In the genomic region with DNA sequence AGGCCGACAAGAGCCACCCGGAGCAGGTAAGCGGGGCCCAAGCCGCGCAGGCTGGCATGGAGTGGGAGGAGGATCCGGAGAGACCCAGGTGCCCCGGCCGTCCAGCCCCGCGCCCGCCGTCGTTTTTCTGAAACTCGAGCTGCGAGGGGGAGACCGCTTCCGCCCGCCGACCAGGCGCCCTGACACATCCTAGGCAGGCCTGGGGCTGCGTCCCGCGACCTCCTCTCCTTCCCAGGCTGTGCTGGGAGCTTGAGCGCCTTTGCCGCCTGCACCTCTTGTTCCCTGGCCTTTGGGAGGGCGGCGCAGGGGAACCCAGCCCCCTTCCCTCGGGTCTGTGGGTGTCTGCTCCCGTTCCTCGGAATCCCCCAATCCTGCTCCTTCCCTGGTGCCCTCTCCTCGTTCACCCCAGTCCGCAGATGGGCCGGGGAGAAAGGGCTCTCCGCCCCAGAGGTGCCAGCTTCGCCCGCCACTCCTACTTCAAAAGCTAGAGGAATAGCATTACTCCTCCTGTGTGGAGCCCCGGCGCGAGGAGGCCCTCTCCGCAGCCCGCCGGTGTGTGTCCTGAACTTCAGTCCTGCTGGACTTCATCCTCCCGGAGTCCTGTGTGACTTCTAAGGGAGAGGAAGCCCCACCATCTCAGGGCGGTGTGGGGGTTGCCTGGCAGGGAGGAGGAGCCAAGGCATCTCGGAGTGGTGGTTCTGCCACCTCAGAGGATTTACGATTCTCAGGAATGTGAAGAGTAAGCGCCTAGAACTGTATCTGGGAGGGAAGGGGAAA, we compare ENCODE assay signal across 8 cellular contexts. TPM values are rescaled to one million over a fixed set of nuclear protein-coding genes. Genes with fewer than 3 reads are reported as not detected.
DNase-seq lines count a peak whose midpoint lies in the region; ATAC-seq, FAIRE-seq and TF ChIP-seq lines count a peak whose summit lies in the region.

No MANE protein-coding gene starts in this region.

- peak overlapping the region; percentile 95 for H3K4me2 ChIP-seq in GM23338
- peak overlapping the region; percentile 87 for H3K4me2 ChIP-seq in OCI-LY3 (ENCODE audit: low read length)

- FAIRE-seq in kidney (lab: Jason Lieb, UNC) = no peak

- H3K9me3 ChIP-seq in OCI-LY3 (ENCODE audit: insufficient read depth, low read length) = no peaks in the 10 kb centered on the region
- H3K9me3 ChIP-seq in kidney (ENCODE audit: control insufficient read depth in 1 of 2, low read length in 2 of 2) = no peaks in the 10 kb centered on the region

- H3K36me3 Mint-ChIP-seq in CD14-positive monocyte (peaks cover 20 to 24% of the 10 kb centered on the region in 2 donors), GM23338 (ENCODE audit: low read depth) (peaks cover 16% of the 10 kb centered on the region)

- no peak overlapping the region for H3K27ac ChIP-seq in GM23338 (ENCODE audit: low read depth)
- H3K27ac ChIP-seq in OCI-LY3 (ENCODE audit: low read length) = no peak overlapping the region
- H3K27ac ChIP-seq in angular gyrus (ENCODE audit: low read depth, low read length) = peak overlapping the region; percentile 61
- H3K27ac ChIP-seq in kidney (ENCODE audit: low read depth in 2 of 2, low read length in 2 of 2) = peak overlapping the region; percentile 82 to 91

- H3K79me2 ChIP-seq in GM23338 (replicated peaks; ENCODE audit: insufficient read depth) (peaks cover 54% of the 10 kb centered on the region), OCI-LY3 (ENCODE audit: low read length) (peaks cover 28% of the 10 kb centered on the region)

- peak overlapping the region; percentile 92 for H3K9ac ChIP-seq in OCI-LY3 (ENCODE audit: low read length)
- H3K9ac ChIP-seq in kidney (ENCODE audit: low read length in 2 of 2) = peak overlapping the region; percentile 83 to 87

- H3K27ac Mint-ChIP-seq in CD14-positive monocyte (peak overlapping the region; percentile 80 to 94 (median 86)), GM23338 (no peak overlapping the region)

- intact Hi-C loops in CD14-positive monocyte (cut with micrococcal nuclease) (loop anchor here (2.0 to 10.0 kb wide), 3 partner anchors 13 to 205 kb away; a partner anchor contains a TSS), kidney (cut with DNase I) (loop anchor here (10.0 kb wide), 1 partner anchor 115 kb away; no protein-coding TSS in a partner anchor)

- H3K4me1 ChIP-seq in GM23338 (ENCODE audit: insufficient read depth) (peaks cover 55% of the 10 kb centered on the region), OCI-LY3 (ENCODE audit: low read length) (peaks cover 19% of the 10 kb centered on the region), kidney (ENCODE audit: control insufficient read depth in 1 of 2, insufficient read depth in 1 of 2, low read depth in 1 of 2, low read length in 2 of 2) (peaks cover 10 to 43% of the 10 kb centered on the region in 2 donors)

- H2AFZ ChIP-seq in GM23338 = no peak overlapping the region
- H2AFZ ChIP-seq in OCI-LY3 (ENCODE audit: low read depth, low read length) = no peak overlapping the region

- H3K9me3 Mint-ChIP-seq in CD14-positive monocyte (peaks cover 0 to 2% (median 0%) of the 10 kb centered on the region in 7 donors), GM23338 (no peaks in the 10 kb centered on the region)

- DNase-seq in CD14-positive monocyte (ENCODE audit: low spot score) (no peak), GM23338 (ENCODE audit: low spot score) (peak; percentile 52), kidney (peak; percentile 86)
- DNase-seq in stimulated activated CD8-positive, alpha-beta memory T cell treated with anti-CD3 and anti-CD28 coated beads, Interleukin-4, amount 100 ng/mL, for 48 hours = peak; percentile 70

- no peak for TF ChIP-seq CTCF in CD14-positive monocyte (IDR thresholded peaks at IDR 0.05)
- no peak for TF ChIP-seq CTCF in GM23338 (conservative IDR thresholded peaks at IDR 0.05; ENCODE audit: low read depth in 2 of 2)
- no peak for TF ChIP-seq CTCF in OCI-LY3 (IDR thresholded peaks at IDR 0.05; ENCODE audit: low read depth, low read length)
- TF ChIP-seq CTCF in kidney (IDR thresholded peaks at IDR 0.05; ENCODE audit: borderline replicate concordance, extremely low read depth, insufficient read depth) = no peak

- H3K27me3 Mint-ChIP-seq in CD14-positive monocyte (ENCODE audit: low read depth in 3 of 3) = no peaks in the 10 kb centered on the region
- H3K27me3 Mint-ChIP-seq in GM23338 (ENCODE audit: insufficient read depth, low read depth, poor library complexity) = peaks cover 34% of the 10 kb centered on the region

- ATAC-seq in GM23338 (peak; percentile 4), GM18873 (IDR thresholded peaks at IDR 0.05; ENCODE audit: low FRiP score, unreplicated experiment) (no peak), HG03457 (IDR thresholded peaks at IDR 0.05; ENCODE audit: unreplicated experiment) (no peak)

- H4K20me1 ChIP-seq in GM23338 (replicated peaks; ENCODE audit: insufficient read depth) (peaks cover 34% of the 10 kb centered on the region), OCI-LY3 (ENCODE audit: insufficient read depth, low read length) (peaks cover 8% of the 10 kb centered on the region; the same call in 1 of the 2 replicates)

- H3K36me3 ChIP-seq in GM23338 (ENCODE audit: insufficient read depth) (no peaks in the 10 kb centered on the region), OCI-LY3 (replicated peaks; ENCODE audit: low read depth, low read length) (no peaks in the 10 kb centered on the region), kidney (ENCODE audit: control insufficient read depth in 1 of 2, insufficient read depth in 2 of 2, low read length in 2 of 2) (peaks cover 0 to 3% of the 10 kb centered on the region in 2 donors)

- H3F3A ChIP-seq in GM23338 (replicated peaks; ENCODE audit: low read depth) = peaks cover 6% of the 10 kb centered on the region; the same call in 1 of the 2 replicates

- H3K4me1 Mint-ChIP-seq in CD14-positive monocyte = peaks cover 71% of the 10 kb centered on the region
- H3K4me1 Mint-ChIP-seq in GM23338 = peaks cover 62% of the 10 kb centered on the region

- H3K4me3 ChIP-seq in GM23338 (peak overlapping the region; percentile 94), OCI-LY3 (ENCODE audit: low read length) (peak overlapping the region; percentile 94), kidney (ENCODE audit: low read length in 2 of 2) (peak overlapping the region; percentile 75 to 84)

- H3K27me3 ChIP-seq in GM23338 (ENCODE audit: insufficient read depth) (no peaks in the 10 kb centered on the region), OCI-LY3 (ENCODE audit: low read depth, low read length) (no peaks in the 10 kb centered on the region)

- H3K4me3 Mint-ChIP-seq in CD14-positive monocyte = peak overlapping the region; percentile 99 to 100
- peak overlapping the region; percentile 91 for H3K4me3 Mint-ChIP-seq in GM23338

- no peaks in the 10 kb centered on the region for H3K9me2 ChIP-seq in GM23338 (ENCODE audit: insufficient read depth)

RNA-seq across cellular contexts. Expression of a gene that starts 1.0 kb away (rescaled TPM):
- polyA plus RNA-seq in CD14-positive monocyte = 100 to 1,000 TPM; 131 to 149 TPM
- 85.8 and 100 TPM in 2 replicates for total RNA-seq in GM23338 (2014; rRNA removed; shearing (Covaris generic))
- 48.8 and 49.3 TPM in 2 replicates for polyA plus RNA-seq in GM23338 (2016; fragmentation: Nextera tagmentation; extraction: Ambion mirVana)
- total RNA-seq in kidney = 71.3 TPM
- polyA plus RNA-seq in kidney (ENCODE audit: insufficient read depth, low read depth, low replicate concordance) = 448 TPM

RNA-seq across cellular contexts. Expression of a gene that starts 12.4 kb away (rescaled TPM):
- 10 to 100 TPM; 26.8 to 40.9 TPM for polyA plus RNA-seq in CD14-positive monocyte
- 3.4 and 5.2 TPM in 2 replicates for total RNA-seq in GM23338 (2014; rRNA removed; shearing (Covaris generic))
- 3.3 and 3.6 TPM in 2 replicates for polyA plus RNA-seq in GM23338 (2016; fragmentation: Nextera tagmentation; extraction: Ambion mirVana)
- 5.6 TPM for total RNA-seq in kidney
- polyA plus RNA-seq in kidney (ENCODE audit: insufficient read depth, low read depth, low replicate concordance) = 1.7 TPM

RNA-seq across cellular contexts. Expression of a gene that starts 26.7 kb away (rescaled TPM):
- polyA plus RNA-seq in CD14-positive monocyte (1 to 10 TPM; 7.1 to 7.8 TPM), GM23338 (2016; fragmentation: Nextera tagmentation; extraction: Ambion mirVana) (30.7 and 37.3 TPM in 2 replicates), kidney (ENCODE audit: insufficient read depth, low read depth, low replicate concordance) (33.5 TPM)
- total RNA-seq in GM23338 (2014; rRNA removed; shearing (Covaris generic)) = 37.5 and 62.1 TPM in 2 replicates
- total RNA-seq in kidney = 41.5 TPM

RNA-seq across cellular contexts. Expression of a gene that starts 36.7 kb away (rescaled TPM):
- polyA plus RNA-seq in CD14-positive monocyte = 100 to 1,000 TPM; 112 to 175 TPM
- not detected in 2 replicates for total RNA-seq in GM23338 (2014; rRNA removed; shearing (Covaris generic))
- polyA plus RNA-seq in GM23338 (2016; fragmentation: Nextera tagmentation; extraction: Ambion mirVana) = not detected in 2 replicates
- 3.1 TPM for total RNA-seq in kidney
- 0.49 TPM for polyA plus RNA-seq in kidney (ENCODE audit: insufficient read depth, low read depth, low replicate concordance)

Comparison
In these comparisons a context has a peak if more than half of its experiments do, and no peak if none do; other contexts are left out.
1. H3K27ac ChIP-seq: peak in angular gyrus (single experiment) and kidney (2 of 2); none in GM23338 (single experiment) and OCI-LY3 (single experiment).
2. Peak in every context shown above with its lines, with median percentiles within 50 percentile points of each other: H3K4me3 ChIP-seq.